In the genomic region with DNA sequence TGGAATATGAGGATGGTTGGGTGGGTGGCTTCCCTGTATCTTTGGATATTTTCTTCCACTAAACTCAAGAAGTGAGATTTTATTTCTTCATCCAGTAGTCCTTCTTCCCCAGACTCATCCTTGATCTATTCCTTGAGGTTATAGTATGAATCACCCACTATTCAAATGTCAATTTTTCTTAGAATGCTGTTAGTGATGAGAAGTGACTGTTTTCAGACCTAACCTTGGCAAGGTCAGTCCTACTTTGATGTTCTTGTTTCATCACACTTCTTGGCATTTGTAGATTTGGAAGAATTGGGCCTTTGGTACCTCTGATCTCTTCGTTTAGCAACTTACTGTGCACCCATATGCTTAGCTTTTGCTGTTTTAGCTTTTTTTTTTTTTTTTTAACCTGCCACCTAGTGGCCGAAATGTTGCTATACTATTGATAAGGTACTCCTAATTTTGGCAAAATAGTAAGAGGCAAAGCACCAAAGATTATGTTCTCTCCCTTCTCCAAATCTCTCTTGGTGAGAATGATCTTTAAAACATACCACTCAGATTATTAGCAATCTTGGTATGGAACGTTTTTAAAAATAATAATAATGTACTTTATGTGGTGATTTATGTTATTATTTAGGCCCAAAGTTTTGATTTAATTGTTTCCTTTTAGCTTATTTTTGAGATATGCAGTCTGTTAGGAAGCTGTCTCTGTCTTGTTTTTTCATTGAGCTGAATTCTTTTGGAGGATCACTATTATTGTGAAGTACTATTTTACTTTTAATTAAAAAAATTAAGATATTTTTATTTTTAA, we compare ENCODE assay signal across 8 cellular contexts. TPM values are rescaled to one million over a fixed set of nuclear protein-coding genes. Genes with fewer than 3 reads are reported as not detected.
DNase-seq lines count a peak whose midpoint lies in the region; ATAC-seq and TF ChIP-seq lines count a peak whose summit lies in the region.

No MANE protein-coding gene starts in this region.

- peak; percentile 81 for TF ChIP-seq CTCF in neural progenitor cell (IDR thresholded peaks at IDR 0.05)

- H3K9ac ChIP-seq in neural progenitor cell, result no peak overlapping the region

- H3K27ac ChIP-seq in neural progenitor cell, result no peak overlapping the region
- no peak overlapping the region for H3K27ac ChIP-seq in substantia nigra (ENCODE audit: low read depth, low read length, poor library complexity, severe bottlenecking)

- peaks cover 69% of the 10 kb centered on the region for H3K79me2 ChIP-seq in neural progenitor cell (ENCODE audit: low read depth)

- no peaks in the 10 kb centered on the region for H3K36me3 ChIP-seq in neural progenitor cell

- H3K27me3 ChIP-seq in neural progenitor cell, result no peaks in the 10 kb centered on the region

- H3K4me3 Mint-ChIP-seq in neural progenitor cell, result no peak overlapping the region

- no peaks in the 10 kb centered on the region for H3K4me1 ChIP-seq in neural progenitor cell

- H4K20me1 ChIP-seq in neural progenitor cell (ENCODE audit: low read depth), result peaks cover 10% of the 10 kb centered on the region

- no peaks in the 10 kb centered on the region for H3K4me1 Mint-ChIP-seq in neural progenitor cell

- H3K27ac Mint-ChIP-seq in neural progenitor cell, result no peak overlapping the region

- ATAC-seq in GM18520 (IDR thresholded peaks at IDR 0.05; ENCODE audit: unreplicated experiment) (peak; percentile 44), HG03520 (IDR thresholded peaks at IDR 0.05; ENCODE audit: unreplicated experiment) (peak; percentile 46), esophagus mucosa (peak; percentile 46)

- H3K9me3 Mint-ChIP-seq in neural progenitor cell, result peaks cover 23% of the 10 kb centered on the region

- H3K27me3 Mint-ChIP-seq in neural progenitor cell (ENCODE audit: insufficient read depth, low read depth), result peaks cover 3% of the 10 kb centered on the region

- H3K4me2 ChIP-seq in neural progenitor cell, result no peak overlapping the region

- DNase-seq in COR-L47 (lab: John Stamatoyannopoulos, UW) (peak; percentile 43), SK-N-DZ (ENCODE audit: low spot score) (peak; percentile 53), neural progenitor cell (ENCODE audit: low spot score) (peak; percentile 31), substantia nigra (lab: John Stamatoyannopoulos, UW) (no peak)
- DNase-seq in effector CD8-positive, alpha-beta T cell (lab: John Stamatoyannopoulos, UW), result no peak

- H3K9me3 ChIP-seq in neural progenitor cell (ENCODE audit: low read depth), result no peaks in the 10 kb centered on the region

- H3K36me3 Mint-ChIP-seq in neural progenitor cell, result peaks cover 52% of the 10 kb centered on the region

- H3F3A ChIP-seq in neural progenitor cell (ENCODE audit: low read depth), result no peaks in the 10 kb centered on the region

- no peak overlapping the region for H3K4me3 ChIP-seq in neural progenitor cell

- no peak overlapping the region for H2AFZ ChIP-seq in neural progenitor cell (replicated peaks)

RNA-seq across cellular contexts. Expression of a gene that starts 16.5 kb away (rescaled TPM):
- polyA plus RNA-seq in SK-N-DZ (2014; cell fraction: cytosol; rRNA removed), result 49.2 and 57.2 TPM in 2 replicates
- polyA plus RNA-seq in SK-N-DZ (2014; cell fraction: nucleus; rRNA removed), result 29.8 and 33.7 TPM in 2 replicates
- total RNA-seq in esophagus mucosa, result 9.5 TPM
- total RNA-seq in neural progenitor cell (ENCODE audit: low replicate concordance), result 40.4 and 57.1 TPM in 2 replicates

Comparison
In these comparisons a context has a peak if more than half of its experiments do, and no peak if none do; other contexts are left out.
1. DNase-seq: peak in COR-L47 (single experiment), SK-N-DZ (single experiment) and neural progenitor cell (single experiment); none in effector CD8-positive, alpha-beta T cell (single experiment) and substantia nigra (0 of 49).
2. Peak in every context shown above with its lines, with median percentiles within 50 percentile points of each other: ATAC-seq.